Comparison of ENCODE assay signal across 1 cellular context in genomic region chr9:126842977-126843799, GRCh38.
TF ChIP-seq lines count a peak whose summit lies in the region.

No MANE protein-coding gene starts in this region.

TF ChIP-seq in HEK293, 187 proteins besides CTCF, POLR2A, EP300 and RAD21 (continued from another document):
- no peak for TF ChIP-seq ZNF501 (tag by site-specific recombination; IDR thresholded peaks at IDR 0.05)
